ENCODE assay signal across 8 cellular contexts in genomic region chr7:96709381-96710228, GRCh38. TPM values are rescaled to one million over a fixed set of nuclear protein-coding genes. Genes with fewer than 3 reads are reported as not detected.
A peak's percentile ranks its signal among the peaks of the same experiment; 100 is the strongest.
DNase-seq lines count a peak whose midpoint lies in the region; ATAC-seq and TF ChIP-seq lines count a peak whose summit lies in the region.

Gene SEM1, minus strand, starts transcription at chr7:96709846. Its CDS starts 83 bp downstream, at chr7:96709763.

- TF ChIP-seq CTCF in lower leg skin (IDR thresholded peaks at IDR 0.05), result no peak

- H3K4me3 ChIP-seq in lower leg skin (ENCODE audit: low read depth, poor library complexity, severe bottlenecking), result peak within 1 kb of the TSS; percentile 61

- peak in 1 of 2 donors; percentile 49 for TF ChIP-seq POLR2A in lower leg skin (IDR thresholded peaks at IDR 0.05)

- DNase-seq in C1 segment of cervical spinal cord (lab: John Stamatoyannopoulos, UW), result peak; percentile 28 to 84 (median 75)
- peak; percentile 18 for DNase-seq in GM19240 (ENCODE audit: insufficient read length, low spot score)
- DNase-seq in NCI-H69 (lab: John Stamatoyannopoulos, UW), result peak; percentile 99
- peak; percentile 66 to 73 for DNase-seq in activated CD4-positive, alpha-beta T cell treated with anti-CD3 and anti-CD28 coated beads, Interleukin-2, amount 50 U/mL, for 48 hours
- DNase-seq in ecto neural progenitor cell (ENCODE audit: low spot score), result peak; percentile 82
- peak; percentile 85 to 96 for DNase-seq in lower leg skin (ENCODE audit: low spot score in 2 of 2)
- DNase-seq in stimulated activated CD4-positive, alpha-beta T cell treated with anti-CD3 and anti-CD28 coated beads, Interleukin-4, amount 100 ng/mL, for 48 hours (ENCODE audit: low read depth in 2 of 2), result peak; percentile 50 to 54

- intact Hi-C loops in lower leg skin (cut with DNase I; ENCODE audit: low total_unique reads), result no loop called here

- 1% methylated on average over 41 to 46 of the region's 46 CpGs for WGBS in lower leg skin, 2 donors

- ATAC-seq in HG03460 (IDR thresholded peaks at IDR 0.05; ENCODE audit: unreplicated experiment), result peak; percentile 94

RNA-seq across cellular contexts. Expression of gene SEM1, which starts in this region (rescaled TPM):
- total RNA-seq in lower leg skin, result 10 to 100 TPM in 3 of 4 donors, 1 to 10 TPM in 1; 9.7 to 52.8 (median 24.0) TPM

Comparison
In these comparisons a context has a peak if more than half of its experiments do, and no peak if none do; other contexts are left out.
1. Peak in every context shown above with its lines: DNase-seq, ATAC-seq and H3K4me3 ChIP-seq.
2. DNase-seq: peak in every context shown above with its lines; median percentile 99 in NCI-H69; 90 in lower leg skin; 82 in ecto neural progenitor cell; 75 in C1 segment of cervical spinal cord; 70 in activated CD4-positive, alpha-beta T cell treated with anti-CD3 and anti-CD28 coated beads, Interleukin-2, amount 50 U/mL, for 48 hours; 52 in stimulated activated CD4-positive, alpha-beta T cell treated with anti-CD3 and anti-CD28 coated beads, Interleukin-4, amount 100 ng/mL, for 48 hours; 18 in GM19240.